Comparison of ENCODE assay signal across 32 cellular contexts in genomic region chr12:76505050-76505449, GRCh38.
"Had no signal": no experiment of that assay in that cellular context is flagged by ENCODE, and none has a peak within 500 bp of the region (broad histone marks: within the 10 kb centered on the region; RNA-seq: fewer than 3 reads in every experiment).

No MANE protein-coding gene starts in this region.

- H3K4me1 ChIP-seq: ascending aorta had no signal

- H3K4me3 ChIP-seq: ascending aorta, cardiac muscle cell had no signal

- DNase-seq: activated CD4-positive, alpha-beta memory T cell treated with anti-CD3 and anti-CD28 coated beads, Interleukin-2, amount 10 ng/mL, durations not matched to agents 7 days and 5 days; activated CD4-positive, alpha-beta T cell treated with anti-CD3 and anti-CD28 coated beads for 1 hour; activated CD4-positive, alpha-beta T cell treated with anti-CD3 and anti-CD28 coated beads for 36 hours; activated CD4-positive, alpha-beta T cell treated with anti-CD3 and anti-CD28 coated beads for 48 hours; activated CD4-positive, alpha-beta T cell treated with anti-CD3 and anti-CD28 coated beads, Interleukin-2, amount 10 ng/mL, durations not matched to agents 7 days and 5 days; activated CD4-positive, alpha-beta T cell treated with anti-CD3 and anti-CD28 coated beads, Interleukin-2, amount 50 U/mL, for 48 hours; activated CD4-positive, CD25-positive, alpha-beta regulatory T cell; activated CD8-positive, alpha-beta memory T cell treated with anti-CD3 and anti-CD28 coated beads for 24 hours; activated CD8-positive, alpha-beta memory T cell treated with anti-CD3 and anti-CD28 coated beads, Interleukin-2, amount 10 ng/mL, durations not matched to agents 7 days and 5 days; activated CD8-positive, alpha-beta memory T cell treated with anti-CD3 and anti-CD28 coated beads, Interleukin-2, amount 50 U/mL, for 48 hours; activated CD8-positive, alpha-beta T cell treated with anti-CD3 and anti-CD28 coated beads, Interleukin-2, amount 10 ng/mL, durations not matched to agents 7 days and 5 days; activated effector memory CD4-positive, alpha-beta T cell treated with Interleukin-2 at 50 U/mL for 16 hours; activated gamma-delta T cell; activated naive CD4-positive, alpha-beta T cell treated with anti-CD3 and anti-CD28 coated beads, Interleukin-2, amount 10 ng/mL, durations not matched to agents 7 days and 5 days; activated naive CD4-positive, alpha-beta T cell treated with Interleukin-2 at 50 U/mL for 16 hours; activated naive CD8-positive, alpha-beta T cell treated with anti-CD3 and anti-CD28 coated beads, Interleukin-2, amount 10 ng/mL, durations not matched to agents 7 days and 5 days; activated naive CD8-positive, alpha-beta T cell treated with anti-CD3 and anti-CD28 coated beads, Interleukin-2, amount 50 U/mL, for 24 hours; activated T-cell treated with anti-CD3 and anti-CD28 coated beads, Interleukin-2, amount 50 U/mL, for 24 hours; activated T-cell treated with anti-CD3 and anti-CD28 coated beads, Interleukin-2, amount 50 U/mL, for 48 hours; amygdala; anterior cingulate cortex; caudate nucleus; cerebellar nuclear complex; T-helper 1 cell; T-helper 2 cell; T-helper 9 cell had no signal

- FAIRE-seq: bronchial epithelial cell, TTC549 had no signal

- ATAC-seq: activated CD4-positive, alpha-beta T cell treated with anti-CD3 and anti-CD28 coated beads for 36 hours; activated CD4-positive, CD25-positive, alpha-beta regulatory T cell treated with anti-CD3 and anti-CD28 coated beads, Interleukin-2, amount 50 U/mL, for 24 hours; activated CD8-positive, alpha-beta memory T cell treated with anti-CD3 and anti-CD28 coated beads, Interleukin-2, amount 10 ng/mL, durations not matched to agents 7 days and 5 days; activated CD8-positive, alpha-beta T cell treated with anti-CD3 and anti-CD28 coated beads, Interleukin-2, amount 10 ng/mL, durations not matched to agents 7 days and 5 days; activated naive CD8-positive, alpha-beta T cell treated with anti-CD3 and anti-CD28 coated beads, Interleukin-2, amount 50 U/mL, for 24 hours had no signal

- H3K36me3 ChIP-seq: cardiac muscle cell had no signal

- H3K27me3 ChIP-seq: ascending aorta, cardiac muscle cell had no signal

- H3K27ac ChIP-seq: ascending aorta, cardiac muscle cell, VCaP had no signal
